Comparison of ENCODE assay signal across 12 cellular contexts in genomic region chr6:168623736-168624135, GRCh38.
DNase-seq lines count a peak whose midpoint lies in the region; ATAC-seq lines count a peak whose summit lies in the region.
"Had no signal": no experiment of that assay in that cellular context is flagged by ENCODE, and none has a peak within 500 bp of the region (broad histone marks: within the 10 kb centered on the region; RNA-seq: fewer than 3 reads in every experiment).

No MANE protein-coding gene starts in this region.

- ATAC-seq in GM19395 (IDR thresholded peaks at IDR 0.05; ENCODE audit: unreplicated experiment) = no peak
- ATAC-seq: A549, HepG2 had no signal

- POLR2A ChIA-PET in activated CD4-positive, alpha-beta memory T cell treated with anti-CD3 and anti-CD28 coated beads, Interleukin-2, amount 10 ng/mL, durations not matched to agents 7 days and 5 days (lab: Charles Lee) = no interaction called here

- no peaks in the 10 kb centered on the region for H3K27me3 ChIP-seq in H7 (ENCODE audit: control insufficient read depth, insufficient read depth, low read length)
- H3K27me3 ChIP-seq: BE2C had no signal

- no peak overlapping the region for H3K4me3 ChIP-seq in H7 (ENCODE audit: insufficient read depth, low read depth, low read length)
- H3K4me3 ChIP-seq: A549, HAP-1 had no signal

- peaks cover 17% of the 10 kb centered on the region for H3K9me3 Mint-ChIP-seq in activated CD4-positive, alpha-beta memory T cell treated with anti-CD3 and anti-CD28 coated beads, Interleukin-2, amount 10 ng/mL, durations not matched to agents 7 days and 5 days

- H3K27ac Mint-ChIP-seq in activated CD4-positive, alpha-beta memory T cell treated with anti-CD3 and anti-CD28 coated beads, Interleukin-2, amount 10 ng/mL, durations not matched to agents 7 days and 5 days = no peak overlapping the region
- H3K27ac Mint-ChIP-seq: CD4-positive, alpha-beta memory T cell had no signal

- CTCF ChIA-PET in activated CD4-positive, alpha-beta memory T cell treated with anti-CD3 and anti-CD28 coated beads, Interleukin-2, amount 10 ng/mL, durations not matched to agents 7 days and 5 days (lab: Charles Lee) = no interaction called here

- peak; percentile 83 for DNase-seq in H7
- peak; percentile 84 for DNase-seq in NCI-H748 (lab: John Stamatoyannopoulos, UW; ENCODE audit: unreplicated experiment)
- DNase-seq in iPS-NIHi11 (ENCODE audit: low spot score) = peak; percentile 55
- DNase-seq in activated CD4-positive, alpha-beta memory T cell treated with anti-CD3 and anti-CD28 coated beads, Interleukin-2, amount 10 ng/mL, durations not matched to agents 7 days and 5 days = no peak
- DNase-seq in NCI-H1048 (lab: John Stamatoyannopoulos, UW) = no peak
- DNase-seq: BE2C; Caco-2; CD4-positive, alpha-beta memory T cell had no signal

- no peaks in the 10 kb centered on the region for H3K36me3 ChIP-seq in H7 (replicated peaks; ENCODE audit: control insufficient read depth, insufficient read depth, low read length)
- H3K36me3 ChIP-seq: BE2C, HAP-1 had no signal

- H3K27me3 Mint-ChIP-seq in activated CD4-positive, alpha-beta memory T cell treated with anti-CD3 and anti-CD28 coated beads, Interleukin-2, amount 10 ng/mL, durations not matched to agents 7 days and 5 days = no peaks in the 10 kb centered on the region
- H3K27me3 Mint-ChIP-seq: CD4-positive, alpha-beta memory T cell had no signal

- peaks cover 13% of the 10 kb centered on the region for H3K4me1 Mint-ChIP-seq in activated CD4-positive, alpha-beta memory T cell treated with anti-CD3 and anti-CD28 coated beads, Interleukin-2, amount 10 ng/mL, durations not matched to agents 7 days and 5 days

- H3K4me3 Mint-ChIP-seq in activated CD4-positive, alpha-beta memory T cell treated with anti-CD3 and anti-CD28 coated beads, Interleukin-2, amount 10 ng/mL, durations not matched to agents 7 days and 5 days = no peak overlapping the region
- H3K4me3 Mint-ChIP-seq: CD4-positive, alpha-beta memory T cell had no signal

- H3K36me3 Mint-ChIP-seq in activated CD4-positive, alpha-beta memory T cell treated with anti-CD3 and anti-CD28 coated beads, Interleukin-2, amount 10 ng/mL, durations not matched to agents 7 days and 5 days (ENCODE audit: low read depth) = no peaks in the 10 kb centered on the region
- H3K36me3 Mint-ChIP-seq: CD4-positive, alpha-beta memory T cell had no signal

Comparison
In these comparisons a context has a peak if more than half of its experiments do, and no peak if none do; other contexts are left out.
1. DNase-seq: peak in H7 (single experiment), NCI-H748 (single experiment) and iPS-NIHi11 (single experiment); none in activated CD4-positive, alpha-beta memory T cell treated with anti-CD3 and anti-CD28 coated beads, Interleukin-2, amount 10 ng/mL, durations not matched to agents 7 days and 5 days (single experiment) and NCI-H1048 (single experiment).